ENCODE assay signal across 13 cellular contexts in the genomic region with DNA sequence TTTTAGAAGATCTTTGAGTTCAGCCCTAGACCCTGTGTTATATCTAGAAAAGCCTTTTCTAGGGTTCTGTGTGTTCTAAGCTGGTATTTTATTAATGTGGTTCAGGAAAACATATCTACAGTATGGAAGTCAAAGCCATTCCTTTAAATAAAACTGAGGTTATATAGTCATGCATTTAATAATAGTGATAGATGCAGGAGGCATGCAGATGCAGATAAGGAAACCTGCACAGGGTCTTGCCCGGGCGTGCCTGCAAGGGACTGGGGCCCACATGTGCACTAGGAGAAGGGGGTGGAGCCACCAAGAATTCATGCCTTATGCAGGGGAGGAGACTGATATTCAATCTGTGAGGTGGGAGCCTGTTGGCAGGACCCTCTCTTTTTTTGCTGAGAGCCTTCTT.
DNase-seq lines count a peak whose midpoint lies in the region; ATAC-seq and TF ChIP-seq lines count a peak whose summit lies in the region.
"Had no signal": no experiment of that assay in that cellular context is flagged by ENCODE, and none has a peak within 500 bp of the region (broad histone marks: within the 10 kb centered on the region; RNA-seq: fewer than 3 reads in every experiment).

No MANE protein-coding gene starts in this region.

- H4K5ac ChIP-seq in H9 (ENCODE audit: insufficient read length, low read depth, low read length) = no peak overlapping the region

- H3K23ac ChIP-seq in H9 (ENCODE audit: insufficient read length, low read depth, low read length) = no peak overlapping the region

- no peaks in the 10 kb centered on the region for H3K27me3 Mint-ChIP-seq in H9 (ENCODE audit: low read depth)
- H3K27me3 Mint-ChIP-seq: stimulated activated naive CD8-positive, alpha-beta T cell treated with anti-CD3 and anti-CD28 coated beads, Interleukin-15, amount 100 ng/mL, for 72 hours had no signal

- no peaks in the 10 kb centered on the region for H3K9me3 Mint-ChIP-seq in H9
- H3K9me3 Mint-ChIP-seq: CD4-positive, alpha-beta memory T cell; central memory CD8-positive, alpha-beta T cell; stimulated activated naive CD8-positive, alpha-beta T cell treated with anti-CD3 and anti-CD28 coated beads, Interleukin-15, amount 100 ng/mL, for 72 hours had no signal

- no peak overlapping the region for H3K4me3 ChIP-seq in ACC112 (ENCODE audit: low read depth, low read length)
- H3K4me3 ChIP-seq in adipocyte (ENCODE audit: low read length) = no peak overlapping the region
- no peak overlapping the region for H3K4me3 ChIP-seq in iPS DF 6.9 (ENCODE audit: low read length)
- no peak overlapping the region for H3K4me3 ChIP-seq in Karpas-422 (ENCODE audit: low read length)
- no peak overlapping the region for H3K4me3 ChIP-seq in right lobe of liver

- H3K9me3 ChIP-seq in H9 (ENCODE audit: control insufficient read depth, low read depth, low read length) = no peaks in the 10 kb centered on the region
- H3K9me3 ChIP-seq in adipocyte (ENCODE audit: control insufficient read depth, low read length) = no peaks in the 10 kb centered on the region
- no peaks in the 10 kb centered on the region for H3K9me3 ChIP-seq in iPS DF 6.9 (ENCODE audit: control insufficient read depth, insufficient read depth, low read length)
- H3K9me3 ChIP-seq in Karpas-422 (ENCODE audit: low read length) = no peaks in the 10 kb centered on the region
- no peaks in the 10 kb centered on the region for H3K9me3 ChIP-seq in right lobe of liver

- intact Hi-C loops in right lobe of liver (cut with DNase I) = no loop called here

- H3K27ac Mint-ChIP-seq in H9 = peak overlapping the region; percentile 93 to 97 (median 95); a peak in 6 of 7 replicates
- H3K27ac Mint-ChIP-seq: activated CD8-positive, alpha-beta T cell treated with anti-CD3 and anti-CD28 coated beads, Interleukin-2, amount 10 ng/mL, durations not matched to agents 7 days and 5 days had no signal

- no peak overlapping the region for H3K4ac ChIP-seq in H9 (ENCODE audit: low read depth, low read length)

- H3K36me3 Mint-ChIP-seq in H9 (ENCODE audit: insufficient read depth in 1 of 3, low read depth in 3 of 3) = no peaks in the 10 kb centered on the region
- H3K36me3 Mint-ChIP-seq: CD4-positive, alpha-beta memory T cell had no signal

- no peak overlapping the region for H3K56ac ChIP-seq in H9 (ENCODE audit: insufficient read length, low read depth, low read length)

- H3K18ac ChIP-seq in H9 (ENCODE audit: insufficient read length, low read depth, low read length) = no peak overlapping the region

- H3K4me1 Mint-ChIP-seq in H9 = peaks cover 37 to 39% of the 10 kb centered on the region in 2 experiments
- H3K4me1 Mint-ChIP-seq: central memory CD8-positive, alpha-beta T cell had no signal

- H3K4me1 ChIP-seq in ACC112 (ENCODE audit: control insufficient read depth, insufficient read depth, low read length, unreplicated experiment) (peaks cover 4% of the 10 kb centered on the region), H9 (ENCODE audit: insufficient read depth, low read length) (peaks cover 10% of the 10 kb centered on the region), adipocyte (ENCODE audit: control insufficient read depth, insufficient read depth, low read length) (no peaks in the 10 kb centered on the region), iPS DF 6.9 (ENCODE audit: control insufficient read depth, insufficient read depth, low read length) (no peaks in the 10 kb centered on the region; the same call in 1 of the 2 replicates), Karpas-422 (ENCODE audit: low read length) (no peaks in the 10 kb centered on the region), right lobe of liver (peaks cover 0 to 11% (median 0%) of the 10 kb centered on the region in 4 donors)

- H3K4me3 Mint-ChIP-seq in H9 = no peak overlapping the region
- H3K4me3 Mint-ChIP-seq: activated CD8-positive, alpha-beta T cell treated with anti-CD3 and anti-CD28 coated beads, Interleukin-2, amount 10 ng/mL, durations not matched to agents 7 days and 5 days; central memory CD8-positive, alpha-beta T cell; stimulated activated naive CD8-positive, alpha-beta T cell treated with anti-CD3 and anti-CD28 coated beads, Interleukin-15, amount 100 ng/mL, for 72 hours had no signal

- H2AK5ac ChIP-seq in H9 (ENCODE audit: insufficient read length, low read length) = no peak overlapping the region

- no peak overlapping the region for H2BK15ac ChIP-seq in H9 (ENCODE audit: low read depth, low read length)

- DNase-seq in H9 = peak; percentile 76
- peak; percentile 47 for DNase-seq in adipocyte (ENCODE audit: low read depth)
- peak; percentile 39 for DNase-seq in iPS DF 6.9 (ENCODE audit: low read depth, low spot score)
- DNase-seq in Karpas-422 = no peak
- DNase-seq in NCI-H146 treated with DMSO at 0.1 percent for 48 hours (lab: John Stamatoyannopoulos, UW; ENCODE audit: unreplicated experiment) = no peak
- no peak for DNase-seq in right lobe of liver
- DNase-seq in NCI-H2196 treated with DMSO at 0.1 percent for 48 hours (lab: John Stamatoyannopoulos, UW; ENCODE audit: unreplicated experiment) = no peak
- DNase-seq: activated CD8-positive, alpha-beta T cell treated with anti-CD3 and anti-CD28 coated beads, Interleukin-2, amount 10 ng/mL, durations not matched to agents 7 days and 5 days; CD4-positive, alpha-beta memory T cell; small intestine; stimulated activated naive CD8-positive, alpha-beta T cell treated with anti-CD3 and anti-CD28 coated beads, Interleukin-15, amount 100 ng/mL, for 72 hours had no signal

- H3K23me2 ChIP-seq in H9 (ENCODE audit: insufficient read length, low read depth, low read length, poor library complexity, severe bottlenecking) = no peaks in the 10 kb centered on the region

- H4K20me1 ChIP-seq in H9 (ENCODE audit: control insufficient read depth, insufficient read depth, insufficient read length) = no peaks in the 10 kb centered on the region
- no peaks in the 10 kb centered on the region for H4K20me1 ChIP-seq in Karpas-422 (ENCODE audit: insufficient read depth, low read depth, low read length)

- no peak overlapping the region for H2BK20ac ChIP-seq in H9 (ENCODE audit: low read depth, low read length, poor library complexity, severe bottlenecking)

- TF ChIP-seq CTCF in H9 (conservative IDR thresholded peaks at IDR 0.05) (no peak), right lobe of liver (IDR thresholded peaks at IDR 0.05) (no peak)

- H3K79me2 ChIP-seq in ACC112 (ENCODE audit: control insufficient read depth, insufficient read depth, low read length, unreplicated experiment) (no peaks in the 10 kb centered on the region), H9 (ENCODE audit: insufficient read depth, low read length) (no peaks in the 10 kb centered on the region), Karpas-422 (ENCODE audit: low read length) (no peaks in the 10 kb centered on the region)

- H3K27me3 ChIP-seq in ACC112 (ENCODE audit: insufficient read depth, low read length) (no peaks in the 10 kb centered on the region), H9 (ENCODE audit: insufficient read depth, low read length) (no peaks in the 10 kb centered on the region), adipocyte (replicated peaks; ENCODE audit: control insufficient read depth, insufficient read depth, low read length) (no peaks in the 10 kb centered on the region), iPS DF 6.9 (ENCODE audit: control insufficient read depth, insufficient read depth, low read length) (no peaks in the 10 kb centered on the region), Karpas-422 (ENCODE audit: low read length) (no peaks in the 10 kb centered on the region), right lobe of liver (no peaks in the 10 kb centered on the region)

- WGBS in H9 (ENCODE audit: extremely low coverage, insufficient read length, low lambda C conversion rate) = no CpG with 5 or more reads among the region's 2 CpGs
- no CpG with 5 or more reads among the region's 2 CpGs for WGBS in iPS DF 6.9 (ENCODE audit: insufficient coverage, insufficient read length)
- WGBS in right lobe of liver (ENCODE audit: insufficient coverage, low coverage, low lambda C conversion rate, missing lambda C conversion rate) = 93% methylated on average over 2 of the region's 2 CpGs

- H3K27ac ChIP-seq in ACC112 (ENCODE audit: low read depth, low read length) (peak overlapping the region; percentile 20; the same call in 1 of the 2 replicates), H9 (ENCODE audit: insufficient read length, low read depth, low read length) (peak overlapping the region; percentile 80), iPS DF 6.9 (ENCODE audit: low read length) (peak overlapping the region; percentile 76), Karpas-422 (ENCODE audit: low read length) (no peak overlapping the region), right lobe of liver (no peak overlapping the region)

- H3K9me2 ChIP-seq in Karpas-422 (replicated peaks; ENCODE audit: insufficient read depth, low read length) = no peaks in the 10 kb centered on the region

- no peak overlapping the region for H2BK5ac ChIP-seq in H9 (ENCODE audit: insufficient read length, low read length)

- H3K14ac ChIP-seq in H9 (ENCODE audit: insufficient read depth, low read length) = no peak overlapping the region

- no peak overlapping the region for H4K8ac ChIP-seq in H9 (replicated peaks; ENCODE audit: insufficient read length, low read depth, low read length)

- H2AFZ ChIP-seq in ACC112 (ENCODE audit: low read length, unreplicated experiment) (no peak overlapping the region), H9 (ENCODE audit: low read length) (no peak overlapping the region), Karpas-422 (ENCODE audit: low read length) (no peak overlapping the region)

- ATAC-seq in right lobe of liver = no peak
- ATAC-seq: activated CD8-positive, alpha-beta T cell treated with anti-CD3 and anti-CD28 coated beads, Interleukin-2, amount 10 ng/mL, durations not matched to agents 7 days and 5 days; stimulated activated naive CD8-positive, alpha-beta T cell treated with anti-CD3 and anti-CD28 coated beads, Interleukin-15, amount 100 ng/mL, for 72 hours had no signal

- peak overlapping the region; percentile 69 for H2BK120ac ChIP-seq in H9 (ENCODE audit: low read depth, low read length, poor library complexity, severe bottlenecking)

- H3T11ph ChIP-seq in H9 (ENCODE audit: low read length) = no peak overlapping the region

- H3K79me1 ChIP-seq in H9 (ENCODE audit: insufficient read depth, low read depth, low read length, poor library complexity, severe bottlenecking) = no peaks in the 10 kb centered on the region

- H3K4me2 ChIP-seq in H9 (ENCODE audit: insufficient read depth, insufficient read length, low read length) (no peak overlapping the region), Karpas-422 (ENCODE audit: low read depth, low read length, poor library complexity, severe bottlenecking) (no peak overlapping the region)

- H2BK12ac ChIP-seq in H9 (ENCODE audit: insufficient read length, low read depth, low read length) = no peak overlapping the region

- no peak for TF ChIP-seq POLR2A in right lobe of liver (IDR thresholded peaks at IDR 0.05)

- no peak overlapping the region for H3K9ac ChIP-seq in H9 (ENCODE audit: extremely low read depth, insufficient read length, low read length)
- H3K9ac ChIP-seq in adipocyte (ENCODE audit: low read length) = no peak overlapping the region
- H3K9ac ChIP-seq in Karpas-422 (ENCODE audit: low read length) = no peak overlapping the region

- H4K91ac ChIP-seq in H9 (ENCODE audit: insufficient read length, low read depth, low read length) = no peak overlapping the region

- H3K36me3 ChIP-seq in ACC112 (ENCODE audit: insufficient read depth, low read length) (no peaks in the 10 kb centered on the region), adipocyte (ENCODE audit: control insufficient read depth, insufficient read depth, low read length, severe bottlenecking) (peaks cover 27% of the 10 kb centered on the region), iPS DF 6.9 (ENCODE audit: control insufficient read depth, insufficient read depth, low read length) (no peaks in the 10 kb centered on the region), Karpas-422 (ENCODE audit: insufficient read depth, low read length) (no peaks in the 10 kb centered on the region), right lobe of liver (no peaks in the 10 kb centered on the region)

Comparison
In these comparisons a context has a peak if more than half of its experiments do, and no peak if none do; other contexts are left out.
1. H3K27ac ChIP-seq: peak in ACC112 (single experiment), H9 (single experiment) and iPS DF 6.9 (single experiment); none in Karpas-422 (single experiment) and right lobe of liver (0 of 3).
2. DNase-seq: peak in H9 (single experiment), adipocyte (single experiment) and iPS DF 6.9 (single experiment); none in Karpas-422 (single experiment), NCI-H146 treated with DMSO at 0.1 percent for 48 hours (single experiment), right lobe of liver (0 of 3) and NCI-H2196 treated with DMSO at 0.1 percent for 48 hours (single experiment).